In genomic region chr9:89455356-89455824, GRCh38 we compare ENCODE assay signal across 14 cellular contexts. TPM values are rescaled to one million over a fixed set of nuclear protein-coding genes. Genes with fewer than 3 reads are reported as not detected.
DNase-seq lines count a peak whose midpoint lies in the region; ATAC-seq and TF ChIP-seq lines count a peak whose summit lies in the region.
"Had no signal": no experiment of that assay in that cellular context is flagged by ENCODE, and none has a peak within 500 bp of the region (broad histone marks: within the 10 kb centered on the region; RNA-seq: fewer than 3 reads in every experiment).

No MANE protein-coding gene starts in this region.

- peaks cover 9 to 71% (median 39%) of the 10 kb centered on the region in 11 experiments; a peak in 20 of 22 replicates for H3K36me3 ChIP-seq in BLaER1 treated with 17β-estradiol and CSF1 and Interleukin-3, amounts not matched to agents 10 nM and 100 nM
- H3K36me3 ChIP-seq in IMR-90 (ENCODE audit: control insufficient read depth, insufficient read depth, low read length) (peaks cover 10% of the 10 kb centered on the region), mucosa of descending colon (ENCODE audit: low read depth) (no peaks in the 10 kb centered on the region)

- in situ Hi-C loops in IMR-90 (cut with MboI; ENCODE audit: low sequenced_read_pairs) = no loop called here

- H3K9me1 ChIP-seq in IMR-90 (ENCODE audit: insufficient read depth, low read length) = 0 out of 2 replicates have a peak, but pooled peaks cover 3% of the 10 kb centered on the region

- dilution Hi-C loops in IMR-90 (cut with HindIII; ENCODE audit: low sequenced_read_pairs, unreplicated experiment) = no loop called here

- peak overlapping the region; percentile 18 to 79 (median 59); a peak in 21 of 22 replicates for H3K4me2 ChIP-seq in BLaER1 treated with 17β-estradiol and CSF1 and Interleukin-3, amounts not matched to agents 10 nM and 100 nM
- H3K4me2 ChIP-seq in IMR-90 (ENCODE audit: low read depth, low read length) = no peak overlapping the region

- TF ChIP-seq CTCF in IMR-90 (conservative IDR thresholded peaks at IDR 0.05; ENCODE audit: low read depth, low read length) (no peak), mucosa of descending colon (IDR thresholded peaks at IDR 0.05) (no peak)

- DNase-seq in IMR-90 (no peak), mucosa of descending colon (peak in 2 of 3 donors; percentile 26 to 75)
- DNase-seq in activated effector memory CD4-positive, alpha-beta T cell treated with Interleukin-2 at 50 U/mL for 16 hours = peak; percentile 47
- no peak for DNase-seq in stimulated activated CD8-positive, alpha-beta memory T cell treated with anti-CD3 and anti-CD28 coated beads, Interleukin-4, amount 100 ng/mL, for 48 hours
- no peak for DNase-seq in NK-92 treated with Interleukin-12 subunit alpha and Interleukin-12 subunit beta, amount 100 ng/mL, for 24 hours (lab: John Stamatoyannopoulos, UW)
- DNase-seq: activated CD4-positive, alpha-beta T cell treated with anti-CD3 and anti-CD28 coated beads, Interleukin-2, amount 50 U/mL, for 4 hours; effector CD8-positive, alpha-beta T cell; GF-D8; NCI-H1048; NCI-H510A treated with DMSO at 0.1 percent for 48 hours had no signal

- peak overlapping the region; percentile 13 for H2AK9ac ChIP-seq in IMR-90 (replicated peaks; ENCODE audit: low read depth, low read length, poor library complexity)

- peaks cover 24 to 76% (median 52%) of the 10 kb centered on the region in 10 experiments for H3K4me1 ChIP-seq in BLaER1 treated with 17β-estradiol and CSF1 and Interleukin-3, amounts not matched to agents 10 nM and 100 nM
- H3K4me1 ChIP-seq in IMR-90 (ENCODE audit: control insufficient read depth, insufficient read depth, low read length) = no peaks in the 10 kb centered on the region
- peaks cover 6% of the 10 kb centered on the region for H3K4me1 ChIP-seq in mucosa of descending colon (ENCODE audit: low read depth)
- H3K4me1 ChIP-seq: gastroesophageal sphincter had no signal

- H2AFZ ChIP-seq in IMR-90 (replicated peaks; ENCODE audit: low read length, poor library complexity) = no peak overlapping the region

- no peak for TF ChIP-seq RAD21 in IMR-90 (IDR thresholded peaks at IDR 0.05; ENCODE audit: low read length)

- H3K27ac ChIP-seq in BLaER1 treated with 17β-estradiol and CSF1 and Interleukin-3, amounts not matched to agents 10 nM and 100 nM = peak overlapping the region in 8 of 11 experiments; percentile 10 to 52 (median 28); a peak in 10 of 22 replicates
- no peak overlapping the region for H3K27ac ChIP-seq in IMR-90 (ENCODE audit: insufficient read depth, low read length)
- H3K27ac ChIP-seq: gastroesophageal sphincter had no signal

- H3K79me1 ChIP-seq in IMR-90 (ENCODE audit: low read depth in 1 of 2, low read length in 2 of 2) = no peaks in the 10 kb centered on the region

- no peak overlapping the region for H4K8ac ChIP-seq in IMR-90 (ENCODE audit: low read depth in 2 of 2, low read length in 2 of 2)

- H4K20me1 ChIP-seq in BLaER1 treated with 17β-estradiol and CSF1 and Interleukin-3, amounts not matched to agents 10 nM and 100 nM = peaks cover 6 to 89% (median 25%) of the 10 kb centered on the region in 11 experiments; a peak in 13 of 22 replicates
- H4K20me1 ChIP-seq in IMR-90 (ENCODE audit: insufficient read depth, low read length) = no peaks in the 10 kb centered on the region

- intact Hi-C loops in IMR-90 (cut with micrococcal nuclease) = no loop called here
- intact Hi-C loops in mucosa of descending colon (cut with DNase I, micrococcal nuclease) = no loop called here

- no peak for ATAC-seq in IMR-90 (ENCODE audit: low read depth)
- peak; percentile 61 for ATAC-seq in mucosa of descending colon
- no peak for ATAC-seq in HG03521 (IDR thresholded peaks at IDR 0.05; ENCODE audit: unreplicated experiment)
- no peak for ATAC-seq in GM18511 (IDR thresholded peaks at IDR 0.05; ENCODE audit: unreplicated experiment)
- ATAC-seq: gastroesophageal sphincter had no signal

- H3K4ac ChIP-seq in IMR-90 (ENCODE audit: low read depth, low read length) = no peak overlapping the region

- no peak overlapping the region for H2BK120ac ChIP-seq in IMR-90 (ENCODE audit: low read depth, low read length)

- H2BK15ac ChIP-seq in IMR-90 (ENCODE audit: low read depth, low read length) = no peak overlapping the region

- POLR2A ChIA-PET in IMR-90 (lab: Charles Lee; ENCODE audit: unreplicated experiment) = no interaction called here

- peak overlapping the region in 1 of 11 experiments; percentile 29; a peak in 2 of 22 replicates for H3K9ac ChIP-seq in BLaER1 treated with 17β-estradiol and CSF1 and Interleukin-3, amounts not matched to agents 10 nM and 100 nM
- no peak overlapping the region for H3K9ac ChIP-seq in IMR-90 (ENCODE audit: low read depth, low read length)

- no peak overlapping the region for H3K56ac ChIP-seq in IMR-90 (ENCODE audit: extremely low read depth, insufficient read depth, low read length)

- H3K18ac ChIP-seq in IMR-90 (ENCODE audit: low read depth, low read length) = no peak overlapping the region

- H2BK5ac ChIP-seq in IMR-90 (ENCODE audit: low read depth, low read length, poor library complexity, severe bottlenecking) = no peak overlapping the region

- TF ChIP-seq POLR2A in IMR-90 (IDR thresholded peaks at IDR 0.05; ENCODE audit: low read depth, low read length) = no peak

- H2BK20ac ChIP-seq in IMR-90 (ENCODE audit: low read depth, low read length) = no peak overlapping the region

- 81% methylated on average over 3 of the region's 9 CpGs; no CpG with 5 or more reads in 1 of the 2 experiments for WGBS in IMR-90 (ENCODE audit: extremely low coverage in 2 of 2, insufficient read length in 1 of 2), 2 experiments

- H3K4me3 ChIP-seq in BLaER1 treated with 17β-estradiol and CSF1 and Interleukin-3, amounts not matched to agents 10 nM and 100 nM = no peak overlapping the region
- H3K4me3 ChIP-seq in IMR-90 (ENCODE audit: insufficient read depth, low read depth, low read length) = no peak overlapping the region
- no peak overlapping the region for H3K4me3 ChIP-seq in mucosa of descending colon
- H3K4me3 ChIP-seq: gastroesophageal sphincter had no signal

- H2AK5ac ChIP-seq in IMR-90 (ENCODE audit: low read depth, low read length) = no peak overlapping the region

- H3K27me3 ChIP-seq in BLaER1 treated with 17β-estradiol and CSF1 and Interleukin-3, amounts not matched to agents 10 nM and 100 nM = no peaks in the 10 kb centered on the region
- H3K27me3 ChIP-seq in IMR-90 (ENCODE audit: control insufficient read depth, insufficient read depth, low read length) = no peaks in the 10 kb centered on the region
- H3K27me3 ChIP-seq: gastroesophageal sphincter had no signal

- H3K23ac ChIP-seq in IMR-90 (ENCODE audit: low read depth, low read length) = no peak overlapping the region

- BruUV-seq in IMR-90 (replicated peaks; lab: Mats Ljungman, UMichigan) = no TSS peak

- no peak overlapping the region for H4K5ac ChIP-seq in IMR-90 (ENCODE audit: low read depth, low read length)

- H4K91ac ChIP-seq in IMR-90 (ENCODE audit: insufficient read depth, low read depth, low read length) = no peak overlapping the region

- CTCF ChIA-PET in IMR-90 (lab: Yijun Ruan, JAX) = no interaction called here

- no peaks in the 10 kb centered on the region for H3K9me3 ChIP-seq in BLaER1 treated with 17β-estradiol and CSF1 and Interleukin-3, amounts not matched to agents 10 nM and 100 nM (replicated peaks in 1 of 11)
- H3K9me3 ChIP-seq in IMR-90 (ENCODE audit: control insufficient read depth, insufficient read depth, low read length) = no peaks in the 10 kb centered on the region
- H3K9me3 ChIP-seq in mucosa of descending colon = no peaks in the 10 kb centered on the region
- H3K9me3 ChIP-seq: gastroesophageal sphincter had no signal

- no peak overlapping the region for H3K14ac ChIP-seq in IMR-90 (replicated peaks; ENCODE audit: low read depth, low read length)

TF ChIP-seq in IMR-90, 13 proteins besides CTCF, POLR2A, EP300 and RAD21:
- TF ChIP-seq CHD1 (IDR thresholded peaks at IDR 0.05; ENCODE audit: low read depth, low read length) = no peak
- TF ChIP-seq BHLHE40 (IDR thresholded peaks at IDR 0.05; ENCODE audit: low read depth, low read length) = no peak
- no peak for TF ChIP-seq SMC3 (IDR thresholded peaks at IDR 0.05; ENCODE audit: low read depth, low read length)
TF ChIP-seq in IMR-90: peak in this region for 0.

RNA-seq across cellular contexts. Expression of gene SEMA4D, which starts 42.5 kb away (rescaled TPM):
- total RNA-seq in IMR-90 (2012; rRNA removed) (0.56 and 0.90 TPM in 2 replicates), mucosa of descending colon (10 to 100 TPM; 20.9 to 26.9 (median 23.1) TPM)
- 1.1 and 1.5 TPM in 2 replicates for polyA plus RNA-seq in IMR-90 (2012; rRNA removed)
- 0.82 and 1.2 TPM in 2 replicates for polyA plus RNA-seq in IMR-90 (2012; cell fraction: cytosol; rRNA removed)
- polyA plus RNA-seq in IMR-90 (2012; cell fraction: nucleus; rRNA removed; ENCODE audit: low replicate concordance) = 6.2 and 6.8 TPM in 2 replicates

Comparison
In these comparisons a context has a peak if more than half of its experiments do, and no peak if none do; other contexts are left out.
1. DNase-seq: peak in activated effector memory CD4-positive, alpha-beta T cell treated with Interleukin-2 at 50 U/mL for 16 hours (single experiment) and mucosa of descending colon (2 of 3); none in IMR-90 (single experiment), stimulated activated CD8-positive, alpha-beta memory T cell treated with anti-CD3 and anti-CD28 coated beads, Interleukin-4, amount 100 ng/mL, for 48 hours (single experiment) and NK-92 treated with Interleukin-12 subunit alpha and Interleukin-12 subunit beta, amount 100 ng/mL, for 24 hours (single experiment).
2. RNA of gene SEMA4D, which starts 42.5 kb away (total RNA-seq): 20.9 to 26.9 TPM in mucosa of descending colon; 0.56 to 0.90 TPM in IMR-90; every median in the first group is over 10 times any median in the second.